Comparison of ENCODE assay signal across 1 cellular context in genomic region chr1:12143631-12144155, GRCh38.
TF ChIP-seq lines count a peak whose summit lies in the region.

No MANE protein-coding gene starts in this region.

TF ChIP-seq in K562, 482 proteins besides CTCF, POLR2A, EP300 and RAD21 (continued from another document):
- TF ChIP-seq SFPQ (IDR thresholded peaks at IDR 0.05; ENCODE audit: low read depth, low read length), result no peak
- TF ChIP-seq NR3C1 (CRISPR knock-in tag; IDR thresholded peaks at IDR 0.05), result no peak
- TF ChIP-seq KAT7 (CRISPR knock-in tag; IDR thresholded peaks at IDR 0.05; ENCODE audit: borderline replicate concordance), result peak; percentile 62; the same call in 1 of the 2 replicates
- TF ChIP-seq ARID2 (IDR thresholded peaks at IDR 0.05), result no peak
- no peak for TF ChIP-seq ZNF280B (CRISPR knock-in tag; IDR thresholded peaks at IDR 0.05)
- TF ChIP-seq HDAC6 (IDR thresholded peaks at IDR 0.05; ENCODE audit: low read depth, low read length), result no peak
- TF ChIP-seq PYGO2 (tag; IDR thresholded peaks at IDR 0.05), result no peak
- no peak; a peak in 1 of 4 replicates for TF ChIP-seq NRF1 (conservative IDR thresholded peaks at IDR 0.05 in 1 of 2, IDR thresholded peaks at IDR 0.05 in 1 of 2)
- TF ChIP-seq PCBP2 (IDR thresholded peaks at IDR 0.05; ENCODE audit: low read depth, low read length, poor library complexity, severe bottlenecking), result no peak
- no peak for TF ChIP-seq ATF4 (CRISPR knock-in tag; IDR thresholded peaks at IDR 0.05)
- peak; percentile 93 for TF ChIP-seq ZNF584 (CRISPR knock-in tag; IDR thresholded peaks at IDR 0.05; ENCODE audit: low read depth)
- TF ChIP-seq ZNF449 (CRISPR knock-in tag; IDR thresholded peaks at IDR 0.05), result no peak
- no peak for TF ChIP-seq NBN (IDR thresholded peaks at IDR 0.05; ENCODE audit: low read depth)
- TF ChIP-seq SOX6 (IDR thresholded peaks at IDR 0.05), result peak; percentile 42; the same call in 1 of the 2 replicates
- TF ChIP-seq TEAD2 (tag; IDR thresholded peaks at IDR 0.05), result no peak
- no peak for TF ChIP-seq ZNF707 (CRISPR knock-in tag; conservative IDR thresholded peaks at IDR 0.05)
- 0 out of 2 replicates have a peak, but pooled peaks have one; percentile 11 for TF ChIP-seq FOXP1 (CRISPR knock-in tag; IDR thresholded peaks at IDR 0.05)
- TF ChIP-seq ATF1 (CRISPR knock-in tag; IDR thresholded peaks at IDR 0.05), result no peak
- peak; percentile 23; the same call in 1 of the 2 replicates for TF ChIP-seq ATF1 (tag; IDR thresholded peaks at IDR 0.05)
- no peak for TF ChIP-seq GATAD2B (IDR thresholded peaks at IDR 0.05; ENCODE audit: borderline replicate concordance)
- no peak for TF ChIP-seq HDAC8 (tag; IDR thresholded peaks at IDR 0.05)
- no peak for TF ChIP-seq CHAMP1 (IDR thresholded peaks at IDR 0.05)
- peak; percentile 64 for TF ChIP-seq CXXC5 (CRISPR knock-in tag; IDR thresholded peaks at IDR 0.05)
- TF ChIP-seq SNRNP70 (optimal IDR thresholded peaks at IDR 0.05; ENCODE audit: low read depth, low read length), result no peak
- TF ChIP-seq E2F6 (IDR thresholded peaks at IDR 0.05; ENCODE audit: borderline replicate concordance in 1 of 2, extremely low read depth in 1 of 2, insufficient read depth in 1 of 2, insufficient read length in 1 of 2, low read depth in 1 of 2, low read length in 1 of 2, poor library complexity in 1 of 2, severe bottlenecking in 1 of 2), result peak; percentile 44 to 58
- no peak for TF ChIP-seq ID3 (CRISPR knock-in tag; IDR thresholded peaks at IDR 0.05)
- peak; percentile 76; the same call in 1 of the 2 replicates for TF ChIP-seq ID3 (tag; IDR thresholded peaks at IDR 0.05)
- TF ChIP-seq SMARCE1 (IDR thresholded peaks at IDR 0.05), result no peak
- TF ChIP-seq ZNF384 (IDR thresholded peaks at IDR 0.05; ENCODE audit: low read depth, low read length), result no peak
